ENCODE assay signal across 22 cellular contexts in the genomic region with DNA sequence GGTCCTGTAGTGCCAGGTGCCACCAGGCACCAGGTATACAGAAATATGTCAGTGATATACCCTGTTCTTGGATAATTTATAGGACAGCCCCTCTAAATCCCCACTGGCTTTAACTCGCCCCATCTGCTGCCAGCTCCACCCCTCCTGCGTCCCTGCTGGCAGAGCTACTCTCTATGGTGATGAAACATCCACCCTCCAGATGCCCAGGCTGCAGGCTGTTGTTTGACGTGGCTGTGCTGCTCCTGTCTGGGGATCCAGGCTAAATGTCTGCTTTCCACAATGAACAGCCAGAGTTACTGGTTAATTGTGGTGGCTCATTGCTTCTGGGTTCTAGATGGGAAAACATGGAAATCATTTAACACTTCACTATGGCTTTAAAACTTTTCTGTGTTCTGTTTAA. TPM values are rescaled to one million over a fixed set of nuclear protein-coding genes. Genes with fewer than 3 reads are reported as not detected.
A peak's percentile ranks its signal among the peaks of the same experiment; 100 is the strongest.
DNase-seq lines count a peak whose midpoint lies in the region; ATAC-seq and TF ChIP-seq lines count a peak whose summit lies in the region.
"Had no signal": no experiment of that assay in that cellular context is flagged by ENCODE, and none has a peak within 500 bp of the region (broad histone marks: within the 10 kb centered on the region; RNA-seq: fewer than 3 reads in every experiment).

No MANE protein-coding gene starts in this region.

- POLR2A ChIA-PET in Caco-2 (lab: Charles Lee), result no interaction called here

- intact Hi-C loops in Caco-2 (cut with micrococcal nuclease; ENCODE audit: unreplicated experiment), result no loop called here
- intact Hi-C loops in activated naive CD4-positive, alpha-beta T cell treated with anti-CD3 and anti-CD28 coated beads for 36 hours (cut with micrococcal nuclease), result no loop called here

- ATAC-seq in HG03097 (IDR thresholded peaks at IDR 0.05; ENCODE audit: low FRiP score, unreplicated experiment), result no peak
- ATAC-seq: psoas muscle, upper lobe of right lung had no signal

- H3K36me3 ChIP-seq in WERI-Rb-1 (peaks cover 4% of the 10 kb centered on the region), Caco-2 (ENCODE audit: control insufficient read depth, insufficient read depth, low read length) (no peaks in the 10 kb centered on the region)
- H3K36me3 ChIP-seq: esophagus muscularis mucosa, HAP-1, upper lobe of right lung had no signal

- no peaks in the 10 kb centered on the region for H3K36me3 Mint-ChIP-seq in Caco-2 (ENCODE audit: insufficient read depth, unreplicated experiment)
- no peaks in the 10 kb centered on the region for H3K36me3 Mint-ChIP-seq in activated naive CD4-positive, alpha-beta T cell treated with anti-CD3 and anti-CD28 coated beads for 36 hours (ENCODE audit: low read depth)
- H3K36me3 Mint-ChIP-seq: IgD-negative memory B cell, memory B cell had no signal

- H3K27me3 ChIP-seq in WERI-Rb-1 (ENCODE audit: insufficient read depth, low read depth, severe bottlenecking) (peaks cover 11% of the 10 kb centered on the region), Caco-2 (replicated peaks; ENCODE audit: control insufficient read depth, insufficient read depth, low read length) (no peaks in the 10 kb centered on the region)
- H3K27me3 ChIP-seq: esophagus muscularis mucosa, upper lobe of right lung had no signal

- no peak overlapping the region for H3K4me3 Mint-ChIP-seq in Caco-2 (ENCODE audit: unreplicated experiment)
- no peak overlapping the region for H3K4me3 Mint-ChIP-seq in activated naive CD4-positive, alpha-beta T cell treated with anti-CD3 and anti-CD28 coated beads for 36 hours
- H3K4me3 Mint-ChIP-seq: IgD-negative memory B cell, memory B cell had no signal

- no peak overlapping the region for H3K27ac Mint-ChIP-seq in Caco-2 (ENCODE audit: unreplicated experiment)
- no peak overlapping the region for H3K27ac Mint-ChIP-seq in activated naive CD4-positive, alpha-beta T cell treated with anti-CD3 and anti-CD28 coated beads for 36 hours
- H3K27ac Mint-ChIP-seq: IgD-negative memory B cell, memory B cell had no signal

- BruUV-seq in Caco-2 (replicated peaks; lab: Mats Ljungman, UMichigan), result no TSS peak

- no peaks in the 10 kb centered on the region for H3K4me1 ChIP-seq in Caco-2
- H3K4me1 ChIP-seq: esophagus muscularis mucosa, HAP-1, psoas muscle, upper lobe of right lung had no signal

- H3K4me1 Mint-ChIP-seq in Caco-2 (ENCODE audit: low read depth, unreplicated experiment), result no peaks in the 10 kb centered on the region
- no peaks in the 10 kb centered on the region for H3K4me1 Mint-ChIP-seq in activated naive CD4-positive, alpha-beta T cell treated with anti-CD3 and anti-CD28 coated beads for 36 hours (ENCODE audit: low read depth)
- H3K4me1 Mint-ChIP-seq: IgD-negative memory B cell, memory B cell had no signal

- peak overlapping the region; percentile 51 for H3K27ac ChIP-seq in WERI-Rb-1
- H3K27ac ChIP-seq: coronary artery, esophagus muscularis mucosa, psoas muscle, upper lobe of right lung had no signal

- no peaks in the 10 kb centered on the region for H3K9me3 Mint-ChIP-seq in Caco-2 (ENCODE audit: unreplicated experiment)
- no peaks in the 10 kb centered on the region for H3K9me3 Mint-ChIP-seq in activated naive CD4-positive, alpha-beta T cell treated with anti-CD3 and anti-CD28 coated beads for 36 hours
- H3K9me3 Mint-ChIP-seq: IgD-negative memory B cell, memory B cell had no signal

- TF ChIP-seq CTCF in AG10803 (conservative IDR thresholded peaks at IDR 0.05; ENCODE audit: low read length) (no peak), WERI-Rb-1 (IDR thresholded peaks at IDR 0.05; ENCODE audit: low read depth, low read length) (no peak), Caco-2 (IDR thresholded peaks at IDR 0.05; ENCODE audit: insufficient read depth in 1 of 2, low read depth in 1 of 2, low read length in 1 of 2, severe bottlenecking in 1 of 2, unreplicated experiment in 1 of 2) (no peak)

- H3K27me3 Mint-ChIP-seq in Caco-2 (ENCODE audit: insufficient read depth, unreplicated experiment), result no peaks in the 10 kb centered on the region
- H3K27me3 Mint-ChIP-seq in activated naive CD4-positive, alpha-beta T cell treated with anti-CD3 and anti-CD28 coated beads for 36 hours (ENCODE audit: low read depth), result no peaks in the 10 kb centered on the region
- H3K27me3 Mint-ChIP-seq: memory B cell had no signal

- peak; percentile 60 for DNase-seq in AG10803 (ENCODE audit: low read depth)
- DNase-seq in GM03348 (ENCODE audit: low spot score), result peak; percentile 51
- DNase-seq in WERI-Rb-1, result peak; percentile 59
- DNase-seq in kidney tubule cell (ENCODE audit: low spot score), result peak; percentile 35
- no peak for DNase-seq in NK-92 (lab: John Stamatoyannopoulos, UW; ENCODE audit: unreplicated experiment)
- DNase-seq in Caco-2, result no peak
- DNase-seq in activated naive CD4-positive, alpha-beta T cell treated with anti-CD3 and anti-CD28 coated beads for 36 hours, result no peak
- DNase-seq: amniotic stem cell, C1 segment of cervical spinal cord, NCI-H1417, NCI-H510A, nucleus accumbens, psoas muscle, substantia nigra, T-helper 1 cell, upper lobe of right lung had no signal

- no peaks in the 10 kb centered on the region for H3K9me3 ChIP-seq in WERI-Rb-1 (ENCODE audit: severe bottlenecking)
- no peaks in the 10 kb centered on the region for H3K9me3 ChIP-seq in Caco-2
- H3K9me3 ChIP-seq: esophagus muscularis mucosa, HAP-1, psoas muscle, upper lobe of right lung had no signal

- CTCF ChIA-PET in Caco-2 (lab: Charles Lee), result no interaction called here
- CTCF ChIA-PET in activated naive CD4-positive, alpha-beta T cell treated with anti-CD3 and anti-CD28 coated beads for 36 hours (lab: Charles Lee), result no interaction called here

- H3K4me3 ChIP-seq in AG10803 (ENCODE audit: low read length) (no peak overlapping the region), WERI-Rb-1 (ENCODE audit: low read depth, low read length) (no peak overlapping the region), Caco-2 (ENCODE audit: low read depth, low read length) (no peak overlapping the region)
- H3K4me3 ChIP-seq: coronary artery, esophagus muscularis mucosa, HAP-1, psoas muscle, upper lobe of right lung had no signal

RNA-seq across cellular contexts. Expression of a gene that starts 12.9 kb away (rescaled TPM):
- 0.18 and 0.39 TPM in 2 replicates for total RNA-seq in Caco-2 (2022)
- total RNA-seq in activated naive CD4-positive, alpha-beta T cell treated with anti-CD3 and anti-CD28 coated beads for 36 hours, result under 1 TPM; 0.10 to 0.41 TPM

Comparison
In these comparisons a context has a peak if more than half of its experiments do, and no peak if none do; other contexts are left out.
1. DNase-seq: peak in AG10803 (single experiment), GM03348 (single experiment), WERI-Rb-1 (single experiment) and kidney tubule cell (single experiment); none in NK-92 (single experiment), Caco-2 (0 of 2) and activated naive CD4-positive, alpha-beta T cell treated with anti-CD3 and anti-CD28 coated beads for 36 hours (single experiment).